Comparison of ENCODE assay signal across 8 cellular contexts in genomic region chr16:1310832-1311200, GRCh38. TPM values are rescaled to one million over a fixed set of nuclear protein-coding genes. Genes with fewer than 3 reads are reported as not detected.
DNase-seq lines count a peak whose midpoint lies in the region; ATAC-seq lines count a peak whose summit lies in the region.

No MANE protein-coding gene starts in this region.

- H3K4me1 ChIP-seq in subcutaneous abdominal adipose tissue (ENCODE audit: control insufficient read depth in 5 of 5, insufficient read depth in 5 of 5, low read length in 5 of 5) = peaks cover 13 to 46% (median 36%) of the 10 kb centered on the region in 5 donors

- no peak for ATAC-seq in HG03521 (IDR thresholded peaks at IDR 0.05; ENCODE audit: unreplicated experiment)
- no peak for ATAC-seq in GM19452 (IDR thresholded peaks at IDR 0.05; ENCODE audit: unreplicated experiment)

- peaks cover 8 to 15% (median 12%) of the 10 kb centered on the region in 3 donors for H3K27me3 Mint-ChIP-seq in immature natural killer cell (ENCODE audit: low read depth in 3 of 3)

- peak; percentile 25 for DNase-seq in stimulated activated CD4-positive, alpha-beta T cell treated with anti-CD3 and anti-CD28 coated beads, Interleukin-4, amount 100 ng/mL, for 24 hours
- no peak for DNase-seq in stimulated activated CD4-positive, alpha-beta T cell treated with anti-CD3 and anti-CD28 coated beads, Interleukin-1b, Interleukin-23, amount 100 ng/mL, for 48 hours
- DNase-seq in activated effector memory CD4-positive, alpha-beta T cell treated with anti-CD3 and anti-CD28 coated beads, Interleukin-2, amount 50 U/mL, for 16 hours = peak; percentile 75
- DNase-seq in immature natural killer cell = peak; percentile 39 to 50 (median 47)
- no peak for DNase-seq in activated CD8-positive, alpha-beta memory T cell treated with anti-CD3 and anti-CD28 coated beads for 24 hours

- H3K27ac Mint-ChIP-seq in immature natural killer cell = peak overlapping the region; percentile 89 to 100 (median 98)

- H3K27ac ChIP-seq in subcutaneous abdominal adipose tissue (ENCODE audit: low read depth, low read length) = no peak overlapping the region

- peak overlapping the region; percentile 97 to 99 (median 98) for H3K4me3 Mint-ChIP-seq in immature natural killer cell

- H3K9me3 ChIP-seq in subcutaneous abdominal adipose tissue (ENCODE audit: control insufficient read depth in 5 of 5, low read length in 5 of 5) = no peaks in the 10 kb centered on the region

- H3K36me3 ChIP-seq in subcutaneous abdominal adipose tissue (ENCODE audit: control insufficient read depth in 5 of 5, insufficient read depth in 5 of 5, low read length in 5 of 5) = peaks cover 0 to 31% (median 27%) of the 10 kb centered on the region in 5 donors

- H3K9ac ChIP-seq in subcutaneous abdominal adipose tissue (ENCODE audit: low read length in 5 of 5) = peak overlapping the region; percentile 50 to 83 (median 74)

- peaks cover 29 to 45% of the 10 kb centered on the region in 2 donors for H3K4me1 Mint-ChIP-seq in immature natural killer cell

- H3K36me3 Mint-ChIP-seq in immature natural killer cell = peaks cover 0 to 3% (median 0%) of the 10 kb centered on the region in 3 donors

- no peaks in the 10 kb centered on the region for H3K9me3 Mint-ChIP-seq in immature natural killer cell

- H3K27me3 ChIP-seq in subcutaneous abdominal adipose tissue (ENCODE audit: control insufficient read depth in 5 of 5, insufficient read depth in 4 of 5, low read length in 5 of 5) = no peaks in the 10 kb centered on the region

- H3K4me3 ChIP-seq in subcutaneous abdominal adipose tissue (ENCODE audit: low read depth in 1 of 5, low read length in 5 of 5) = peak overlapping the region; percentile 63 to 91 (median 82)

RNA-seq across cellular contexts. Expression of gene UBE2I, which starts 1.4 kb away (rescaled TPM):
- 100 to 1,000 TPM in 2 of 3 donors, 10 to 100 TPM in 1; 94.1 to 119 (median 101) TPM for polyA plus RNA-seq in immature natural killer cell

RNA-seq across cellular contexts. Expression of gene BAIAP3, which starts 22.6 kb away (rescaled TPM):
- 1 to 10 TPM in 2 of 3 donors, not detected in 1; 1.9 to 4.0 TPM for polyA plus RNA-seq in immature natural killer cell

RNA-seq across cellular contexts. Expression of gene TSR3, which starts 40.9 kb away (rescaled TPM):
- 100 to 1,000 TPM; 104 to 143 (median 114) TPM for polyA plus RNA-seq in immature natural killer cell

RNA-seq across cellular contexts. Expression of gene GNPTG, which starts 40.9 kb away (rescaled TPM):
- 10 to 100 TPM; 44.3 to 76.5 (median 64.1) TPM for polyA plus RNA-seq in immature natural killer cell

RNA-seq across cellular contexts. Expression of gene TPSD1, which starts 54.9 kb away (rescaled TPM):
- not detected for polyA plus RNA-seq in immature natural killer cell

Comparison
In these comparisons a context has a peak if more than half of its experiments do, and no peak if none do; other contexts are left out.
1. DNase-seq: peak in stimulated activated CD4-positive, alpha-beta T cell treated with anti-CD3 and anti-CD28 coated beads, Interleukin-4, amount 100 ng/mL, for 24 hours (single experiment), activated effector memory CD4-positive, alpha-beta T cell treated with anti-CD3 and anti-CD28 coated beads, Interleukin-2, amount 50 U/mL, for 16 hours (single experiment) and immature natural killer cell (3 of 3); none in stimulated activated CD4-positive, alpha-beta T cell treated with anti-CD3 and anti-CD28 coated beads, Interleukin-1b, Interleukin-23, amount 100 ng/mL, for 48 hours (single experiment) and activated CD8-positive, alpha-beta memory T cell treated with anti-CD3 and anti-CD28 coated beads for 24 hours (single experiment).